ENCODE assay signal across 8 cellular contexts in genomic region chr11:57294225-57295131, GRCh38.
DNase-seq lines count a peak whose midpoint lies in the region; ATAC-seq and TF ChIP-seq lines count a peak whose summit lies in the region.

No MANE protein-coding gene starts in this region.

- no peak for TF ChIP-seq CTCF in VCaP (conservative IDR thresholded peaks at IDR 0.05)

- H3K36me3 ChIP-seq in subcutaneous abdominal adipose tissue (ENCODE audit: control insufficient read depth in 5 of 5, insufficient read depth in 5 of 5, low read length in 5 of 5) = peaks cover 11 to 27% (median 22%) of the 10 kb centered on the region in 5 donors

- H3K27me3 ChIP-seq in subcutaneous abdominal adipose tissue (ENCODE audit: control insufficient read depth in 5 of 5, insufficient read depth in 4 of 5, low read length in 5 of 5) = no peaks in the 10 kb centered on the region

- H3K4me1 ChIP-seq in subcutaneous abdominal adipose tissue (ENCODE audit: control insufficient read depth in 5 of 5, insufficient read depth in 5 of 5, low read length in 5 of 5) = peaks cover 2 to 16% (median 10%) of the 10 kb centered on the region in 5 donors

- H3K9me3 ChIP-seq in subcutaneous abdominal adipose tissue (ENCODE audit: control insufficient read depth in 5 of 5, low read length in 5 of 5) = peaks cover 5 to 11% (median 6%) of the 10 kb centered on the region in 5 donors

- no peak overlapping the region for H3K9ac ChIP-seq in subcutaneous abdominal adipose tissue (ENCODE audit: low read length in 5 of 5)

- H3K27ac ChIP-seq in VCaP = peak overlapping the region; percentile 43
- H3K27ac ChIP-seq in subcutaneous abdominal adipose tissue (ENCODE audit: low read depth, low read length) = peak overlapping the region; percentile 29

- ATAC-seq in HG02588 (IDR thresholded peaks at IDR 0.05; ENCODE audit: unreplicated experiment) (no peak), GM18517 (IDR thresholded peaks at IDR 0.05; ENCODE audit: unreplicated experiment) (no peak)

- DNase-seq in NCI-H2081 (lab: John Stamatoyannopoulos, UW) (peak; percentile 12 to 27), NCI-H2081 treated with DMSO at 0.1 percent for 48 hours (lab: John Stamatoyannopoulos, UW) (no peak), iPS-NIHi11 (ENCODE audit: low spot score) (peak; percentile 44)
- no peak for DNase-seq in activated CD4-positive, alpha-beta T cell treated with anti-CD3 and anti-CD28 coated beads for 4 hours

- no peak overlapping the region for H3K4me3 ChIP-seq in subcutaneous abdominal adipose tissue (ENCODE audit: low read depth in 1 of 5, low read length in 5 of 5)

Comparison
In these comparisons a context has a peak if more than half of its experiments do, and no peak if none do; other contexts are left out.
1. DNase-seq: peak in NCI-H2081 (2 of 2) and iPS-NIHi11 (single experiment); none in NCI-H2081 treated with DMSO at 0.1 percent for 48 hours (single experiment) and activated CD4-positive, alpha-beta T cell treated with anti-CD3 and anti-CD28 coated beads for 4 hours (0 of 2).